ENCODE assay signal across 21 cellular contexts in genomic region chr2:137210039-137210438, GRCh38.
DNase-seq lines count a peak whose midpoint lies in the region; TF ChIP-seq lines count a peak whose summit lies in the region.
"Had no signal": no experiment of that assay in that cellular context is flagged by ENCODE, and none has a peak within 500 bp of the region (broad histone marks: within the 10 kb centered on the region; RNA-seq: fewer than 3 reads in every experiment).

No MANE protein-coding gene starts in this region.

- H3K79me2 ChIP-seq in hepatocyte = no peaks in the 10 kb centered on the region

- H3K14ac ChIP-seq in mesenchymal stem cell (ENCODE audit: low read length in 2 of 2) = no peak overlapping the region

- no peaks in the 10 kb centered on the region for H4K20me1 ChIP-seq in hepatocyte (ENCODE audit: insufficient read depth, poor library complexity, severe bottlenecking)
- H4K20me1 ChIP-seq: BLaER1 treated with 17β-estradiol and CSF1 and Interleukin-3, amounts not matched to agents 10 nM and 100 nM had no signal

- H3K4ac ChIP-seq in mesenchymal stem cell (ENCODE audit: low read depth in 1 of 2, low read length in 2 of 2) = no peak overlapping the region

- TF ChIP-seq POLR2A in breast epithelium (IDR thresholded peaks at IDR 0.05) = no peak

- H3K36me3 Mint-ChIP-seq in Caco-2 (ENCODE audit: insufficient read depth, unreplicated experiment) = peaks cover 14% of the 10 kb centered on the region
- H3K36me3 Mint-ChIP-seq in activated CD4-positive, alpha-beta T cell treated with anti-CD3 and anti-CD28 coated beads, Interleukin-2, amount 10 ng/mL, durations not matched to agents 7 days and 5 days (ENCODE audit: low read depth) = no peaks in the 10 kb centered on the region
- H3K36me3 Mint-ChIP-seq: CD14-positive monocyte; CD8-positive, alpha-beta memory T cell had no signal

- H2BK15ac ChIP-seq in mesenchymal stem cell (ENCODE audit: low read depth, poor library complexity, severe bottlenecking) = no peak overlapping the region

- no peak overlapping the region for H4K91ac ChIP-seq in mesenchymal stem cell (ENCODE audit: low read length)

- H3K27me3 ChIP-seq in Caco-2 (replicated peaks; ENCODE audit: control insufficient read depth, insufficient read depth, low read length) = no peaks in the 10 kb centered on the region
- no peaks in the 10 kb centered on the region for H3K27me3 ChIP-seq in mesenchymal stem cell (ENCODE audit: control insufficient read depth in 1 of 2, insufficient read depth in 1 of 2, low read length in 2 of 2)
- no peaks in the 10 kb centered on the region for H3K27me3 ChIP-seq in hepatocyte
- no peaks in the 10 kb centered on the region for H3K27me3 ChIP-seq in breast epithelium
- H3K27me3 ChIP-seq: BE2C; BLaER1 treated with 17β-estradiol and CSF1 and Interleukin-3, amounts not matched to agents 10 nM and 100 nM had no signal

- H3K4me2 ChIP-seq in mesenchymal stem cell (ENCODE audit: low read length, poor library complexity, severe bottlenecking) (no peak overlapping the region), hepatocyte (no peak overlapping the region)
- H3K4me2 ChIP-seq: A549; BLaER1 treated with 17β-estradiol and CSF1 and Interleukin-3, amounts not matched to agents 10 nM and 100 nM; GM23338 had no signal

- H3K4me1 ChIP-seq in Caco-2 (peaks cover 36% of the 10 kb centered on the region), mesenchymal stem cell (ENCODE audit: control insufficient read depth, insufficient read depth, low read depth, low read length) (peaks cover 2% of the 10 kb centered on the region), hepatocyte (ENCODE audit: insufficient read depth) (peaks cover 8% of the 10 kb centered on the region), breast epithelium (no peaks in the 10 kb centered on the region)
- H3K4me1 ChIP-seq: A549, BE2C had no signal

- H2AK5ac ChIP-seq in mesenchymal stem cell (ENCODE audit: low read length, severe bottlenecking) = peak overlapping the region; percentile 67

- BruUV-seq in Caco-2 (replicated peaks; lab: Mats Ljungman, UMichigan) = no TSS peak

- no peak overlapping the region for H2BK5ac ChIP-seq in mesenchymal stem cell (ENCODE audit: low read depth, low read length, poor library complexity, severe bottlenecking)

- H3K9me3 ChIP-seq in Caco-2 (peaks cover 9% of the 10 kb centered on the region; the same call in 1 of the 2 replicates), mesenchymal stem cell (ENCODE audit: control insufficient read depth, low read length) (no peaks in the 10 kb centered on the region), hepatocyte (ENCODE audit: low read depth) (no peaks in the 10 kb centered on the region), breast epithelium (no peaks in the 10 kb centered on the region)
- H3K9me3 ChIP-seq: A549; BE2C; BLaER1 treated with 17β-estradiol and CSF1 and Interleukin-3, amounts not matched to agents 10 nM and 100 nM had no signal

- peak overlapping the region; percentile 54 for H3K27ac Mint-ChIP-seq in Caco-2 (ENCODE audit: unreplicated experiment)
- H3K27ac Mint-ChIP-seq in activated CD4-positive, alpha-beta T cell treated with anti-CD3 and anti-CD28 coated beads, Interleukin-2, amount 10 ng/mL, durations not matched to agents 7 days and 5 days = no peak overlapping the region
- H3K27ac Mint-ChIP-seq: CD14-positive monocyte; CD4-positive, alpha-beta T cell; CD8-positive, alpha-beta memory T cell; GM23338; H9 had no signal

- no peak overlapping the region for H3K18ac ChIP-seq in mesenchymal stem cell (ENCODE audit: low read depth in 1 of 2, low read length in 2 of 2)

- peak overlapping the region; percentile 44 for H3K4me3 Mint-ChIP-seq in Caco-2 (ENCODE audit: unreplicated experiment)
- H3K4me3 Mint-ChIP-seq in activated CD4-positive, alpha-beta T cell treated with anti-CD3 and anti-CD28 coated beads, Interleukin-2, amount 10 ng/mL, durations not matched to agents 7 days and 5 days = no peak overlapping the region
- H3K4me3 Mint-ChIP-seq: CD14-positive monocyte; CD4-positive, alpha-beta T cell; CD8-positive, alpha-beta memory T cell; GM23338; H9 had no signal

- no peaks in the 10 kb centered on the region for H3K79me1 ChIP-seq in mesenchymal stem cell (replicated peaks; ENCODE audit: low read length, poor library complexity, severe bottlenecking)

- H3K9ac ChIP-seq in mesenchymal stem cell (ENCODE audit: low read length) = no peak overlapping the region
- H3K9ac ChIP-seq: BLaER1 treated with 17β-estradiol and CSF1 and Interleukin-3, amounts not matched to agents 10 nM and 100 nM had no signal

- no peaks in the 10 kb centered on the region for H3K9me2 ChIP-seq in hepatocyte (replicated peaks; ENCODE audit: insufficient read depth)

- H2BK12ac ChIP-seq in mesenchymal stem cell (ENCODE audit: low read length in 2 of 2) = no peak overlapping the region

- H2BK120ac ChIP-seq in mesenchymal stem cell (ENCODE audit: low read depth, low read length) = no peak overlapping the region

- POLR2A ChIA-PET in Caco-2 (lab: Charles Lee) = no interaction called here
- POLR2A ChIA-PET in activated CD4-positive, alpha-beta T cell treated with anti-CD3 and anti-CD28 coated beads, Interleukin-2, amount 10 ng/mL, durations not matched to agents 7 days and 5 days (lab: Charles Lee) = no interaction called here

- H3K36me3 ChIP-seq in Caco-2 (ENCODE audit: control insufficient read depth, insufficient read depth, low read length) (no peaks in the 10 kb centered on the region), mesenchymal stem cell (ENCODE audit: control insufficient read depth in 1 of 2, insufficient read depth in 2 of 2, low read depth in 1 of 2, low read length in 2 of 2) (no peaks in the 10 kb centered on the region), hepatocyte (replicated peaks; ENCODE audit: insufficient read depth, low read depth) (no peaks in the 10 kb centered on the region), breast epithelium (no peaks in the 10 kb centered on the region)
- H3K36me3 ChIP-seq: BE2C; BLaER1 treated with 17β-estradiol and CSF1 and Interleukin-3, amounts not matched to agents 10 nM and 100 nM had no signal

- H3K27ac ChIP-seq in mesenchymal stem cell (ENCODE audit: low read length, poor library complexity, severe bottlenecking) (peak overlapping the region; percentile 33), hepatocyte (no peak overlapping the region), breast epithelium (no peak overlapping the region)
- H3K27ac ChIP-seq: A549; BLaER1 treated with 17β-estradiol and CSF1 and Interleukin-3, amounts not matched to agents 10 nM and 100 nM had no signal

- no peak overlapping the region for H4K8ac ChIP-seq in mesenchymal stem cell (ENCODE audit: low read length)

- CTCF ChIA-PET in Caco-2 (lab: Charles Lee) = no interaction called here
- CTCF ChIA-PET in activated CD4-positive, alpha-beta T cell treated with anti-CD3 and anti-CD28 coated beads, Interleukin-2, amount 10 ng/mL, durations not matched to agents 7 days and 5 days (lab: Charles Lee) = no interaction called here

- H3K23ac ChIP-seq in mesenchymal stem cell (ENCODE audit: low read length in 2 of 2) = no peak overlapping the region

- no peak overlapping the region for H3K4me3 ChIP-seq in Caco-2 (ENCODE audit: low read depth, low read length)
- H3K4me3 ChIP-seq in mesenchymal stem cell (ENCODE audit: insufficient read depth in 1 of 2, low read depth in 1 of 2, low read length in 2 of 2) = no peak overlapping the region
- H3K4me3 ChIP-seq in hepatocyte = no peak overlapping the region
- H3K4me3 ChIP-seq in breast epithelium = no peak overlapping the region
- H3K4me3 ChIP-seq: A549; BLaER1 treated with 17β-estradiol and CSF1 and Interleukin-3, amounts not matched to agents 10 nM and 100 nM; GM23338 had no signal

- DNase-seq in Caco-2 = no peak
- DNase-seq in NCI-H69 (lab: John Stamatoyannopoulos, UW) = peak; percentile 16
- no peak for DNase-seq in mesenchymal stem cell
- no peak for DNase-seq in activated CD4-positive, alpha-beta T cell treated with anti-CD3 and anti-CD28 coated beads, Interleukin-2, amount 10 ng/mL, durations not matched to agents 7 days and 5 days
- DNase-seq in hepatocyte (ENCODE audit: low spot score) = no peak
- no peak for DNase-seq in breast epithelium (ENCODE audit: low spot score in 2 of 2)
- DNase-seq: 8988T; ACHN; AML-193; BE2C; Calu3; CD4-positive, alpha-beta T cell; CD8-positive, alpha-beta memory T cell; DMS53; DMS79 treated with DMSO at 0.1 percent for 48 hours; GF-D8; H9 had no signal

- TF ChIP-seq CTCF in Caco-2 (IDR thresholded peaks at IDR 0.05; ENCODE audit: insufficient read depth in 1 of 2, low read depth in 1 of 2, low read length in 1 of 2, severe bottlenecking in 1 of 2, unreplicated experiment in 1 of 2) = no peak
- no peak for TF ChIP-seq CTCF in hepatocyte (IDR thresholded peaks at IDR 0.05; ENCODE audit: poor library complexity)
- no peak for TF ChIP-seq CTCF in breast epithelium (IDR thresholded peaks at IDR 0.05)

- intact Hi-C loops in Caco-2 (cut with micrococcal nuclease; ENCODE audit: unreplicated experiment) (no loop called here), breast epithelium (cut with DNase I; ENCODE audit: low total_unique reads) (no loop called here)

- H2AFZ ChIP-seq in mesenchymal stem cell (ENCODE audit: low read depth, low read length) (no peak overlapping the region), hepatocyte (no peak overlapping the region)
- H2AFZ ChIP-seq: GM23338 had no signal

- H3K9me3 Mint-ChIP-seq in Caco-2 (ENCODE audit: unreplicated experiment) = peaks cover 16% of the 10 kb centered on the region
- no peaks in the 10 kb centered on the region for H3K9me3 Mint-ChIP-seq in activated CD4-positive, alpha-beta T cell treated with anti-CD3 and anti-CD28 coated beads, Interleukin-2, amount 10 ng/mL, durations not matched to agents 7 days and 5 days
- H3K9me3 Mint-ChIP-seq: CD4-positive, alpha-beta T cell; GM23338; H9 had no signal

- H3K4me1 Mint-ChIP-seq in Caco-2 (ENCODE audit: low read depth, unreplicated experiment) = peaks cover 27% of the 10 kb centered on the region
- H3K4me1 Mint-ChIP-seq in activated CD4-positive, alpha-beta T cell treated with anti-CD3 and anti-CD28 coated beads, Interleukin-2, amount 10 ng/mL, durations not matched to agents 7 days and 5 days = no peaks in the 10 kb centered on the region
- H3K4me1 Mint-ChIP-seq: CD14-positive monocyte; CD8-positive, alpha-beta memory T cell had no signal

- no peaks in the 10 kb centered on the region for H3K27me3 Mint-ChIP-seq in Caco-2 (ENCODE audit: insufficient read depth, unreplicated experiment)
- no peaks in the 10 kb centered on the region for H3K27me3 Mint-ChIP-seq in activated CD4-positive, alpha-beta T cell treated with anti-CD3 and anti-CD28 coated beads, Interleukin-2, amount 10 ng/mL, durations not matched to agents 7 days and 5 days
- H3K27me3 Mint-ChIP-seq: CD4-positive, alpha-beta T cell; CD8-positive, alpha-beta memory T cell had no signal
